In the genomic region with DNA sequence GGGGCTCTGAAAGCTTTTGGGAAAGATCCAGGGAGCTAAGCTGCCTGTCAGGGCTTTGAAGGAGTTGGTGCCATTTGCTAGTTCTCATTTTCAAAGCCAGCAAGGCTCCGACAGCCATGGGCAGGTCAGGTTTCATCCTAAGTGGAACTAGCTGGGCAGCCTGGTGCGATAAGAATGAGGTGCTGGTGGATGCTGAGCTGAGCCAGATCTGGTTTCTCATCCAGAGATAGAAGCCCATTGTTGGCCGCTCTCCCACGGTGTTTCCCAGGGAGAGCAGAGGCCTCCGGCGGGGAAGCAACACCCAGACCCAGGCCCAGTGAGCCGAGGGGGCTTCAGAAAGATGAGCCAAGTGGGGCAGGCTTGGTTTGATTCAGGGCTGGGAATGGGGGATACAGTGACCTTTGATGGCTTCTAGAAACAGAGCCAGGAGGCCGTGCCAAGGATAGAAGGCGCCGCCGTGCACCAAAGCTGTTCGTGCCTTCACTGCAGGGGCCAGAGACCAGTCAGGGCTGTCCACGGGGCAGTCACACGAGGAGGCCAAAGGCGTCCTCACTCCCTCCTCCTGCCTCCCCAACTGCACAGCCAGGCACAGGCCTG, we compare ENCODE assay signal across 17 cellular contexts.
DNase-seq lines count a peak whose midpoint lies in the region; TF ChIP-seq lines count a peak whose summit lies in the region.
"Had no signal": no experiment of that assay in that cellular context is flagged by ENCODE, and none has a peak within 500 bp of the region (broad histone marks: within the 10 kb centered on the region; RNA-seq: fewer than 3 reads in every experiment).

No MANE protein-coding gene starts in this region.

- H3K79me2 ChIP-seq in H9 (ENCODE audit: insufficient read depth, low read length) = no peaks in the 10 kb centered on the region
- H3K79me2 ChIP-seq: hepatocyte had no signal

- H2AFZ ChIP-seq in H9 (ENCODE audit: low read length) = no peak overlapping the region
- H2AFZ ChIP-seq: hepatocyte had no signal

- WGBS in H9 (ENCODE audit: extremely low coverage, insufficient read length, low lambda C conversion rate) = no CpG with 5 or more reads among the region's 15 CpGs

- H3K9me3 Mint-ChIP-seq in nephron (no peaks in the 10 kb centered on the region), H9 (no peaks in the 10 kb centered on the region)

- H3K23ac ChIP-seq in H9 (ENCODE audit: insufficient read length, low read depth, low read length) = no peak overlapping the region

- peaks cover 69% of the 10 kb centered on the region for H3K4me1 Mint-ChIP-seq in nephron
- H3K4me1 Mint-ChIP-seq in H9 = peaks cover 29 to 50% of the 10 kb centered on the region in 2 experiments

- no peaks in the 10 kb centered on the region for H3K27me3 ChIP-seq in H9 (ENCODE audit: insufficient read depth, low read length)
- H3K27me3 ChIP-seq: hepatocyte, testis had no signal

- H3T11ph ChIP-seq in H9 (ENCODE audit: low read length) = no peak overlapping the region

- no peak overlapping the region for H2AK5ac ChIP-seq in H9 (ENCODE audit: insufficient read length, low read length)

- POLR2A ChIA-PET in HEK293 (lab: Yijun Ruan, JAX) = no interaction called here

- no peaks in the 10 kb centered on the region for H4K20me1 ChIP-seq in H9 (ENCODE audit: control insufficient read depth, insufficient read depth, insufficient read length)

- no peak overlapping the region for H3K14ac ChIP-seq in H9 (ENCODE audit: insufficient read depth, low read length)

- peak; percentile 5 for DNase-seq in NCI-H2029 treated with DMSO at 0.1 percent for 48 hours (lab: John Stamatoyannopoulos, UW)
- DNase-seq in coronary artery (ENCODE audit: low spot score) = peak; percentile 56
- DNase-seq in H9 = no peak
- no peak for DNase-seq in KBM-7
- no peak for DNase-seq in substantia nigra (lab: John Stamatoyannopoulos, UW)
- DNase-seq in AG08395 (ENCODE audit: low spot score) = no peak
- DNase-seq: activated gamma-delta T cell treated with Interleukin-2 at 50 U/mL for 16 hours, C1 segment of cervical spinal cord, HCEC 1CT, left colon, NCI-H1930, OCI-M1, testis had no signal

- CTCF ChIA-PET in HEK293 (lab: Yijun Ruan, JAX) = no interaction called here

- peaks cover 22% of the 10 kb centered on the region for H3K27me3 Mint-ChIP-seq in nephron (ENCODE audit: low read depth)
- peaks cover 2% of the 10 kb centered on the region for H3K27me3 Mint-ChIP-seq in H9 (ENCODE audit: low read depth)

- no peak overlapping the region for H4K91ac ChIP-seq in H9 (ENCODE audit: insufficient read length, low read depth, low read length)

- H3K27ac Mint-ChIP-seq in nephron = peak overlapping the region in 2 of 3 experiments; percentile 25 to 74
- H3K27ac Mint-ChIP-seq in H9 = no peak overlapping the region

- H3K27ac ChIP-seq in HEK293 (ENCODE audit: extremely low read depth, low read depth, low read length) = no peak overlapping the region
- no peak overlapping the region for H3K27ac ChIP-seq in coronary artery
- H3K27ac ChIP-seq in H9 (ENCODE audit: insufficient read length, low read depth, low read length) = no peak overlapping the region
- no peak overlapping the region for H3K27ac ChIP-seq in substantia nigra (ENCODE audit: low read depth, low read length, poor library complexity, severe bottlenecking)
- H3K27ac ChIP-seq: hepatocyte, testis had no signal

- no peak overlapping the region for H2BK120ac ChIP-seq in H9 (ENCODE audit: low read depth, low read length, poor library complexity, severe bottlenecking)

- no peaks in the 10 kb centered on the region for H3K79me1 ChIP-seq in H9 (ENCODE audit: insufficient read depth, low read depth, low read length, poor library complexity, severe bottlenecking)

- TF ChIP-seq CTCF in HEK293 (tag by site-specific recombination; IDR thresholded peaks at IDR 0.05) = no peak
- no peak for TF ChIP-seq CTCF in coronary artery (IDR thresholded peaks at IDR 0.05)
- TF ChIP-seq CTCF in nephron (IDR thresholded peaks at IDR 0.05; ENCODE audit: unreplicated experiment in 3 of 3) = no peak
- no peak for TF ChIP-seq CTCF in H9 (conservative IDR thresholded peaks at IDR 0.05)

- no peak overlapping the region for H3K4me2 ChIP-seq in H9 (ENCODE audit: insufficient read depth, insufficient read length, low read length)
- H3K4me2 ChIP-seq: hepatocyte had no signal

- H4K5ac ChIP-seq in H9 (ENCODE audit: insufficient read length, low read depth, low read length) = no peak overlapping the region

- no peak overlapping the region for H2BK15ac ChIP-seq in H9 (ENCODE audit: low read depth, low read length)

- in situ Hi-C loops in KBM-7 (cut with MboI; ENCODE audit: low pct_unique_long_range_greater_than_20kb, low sequenced_read_pairs) = no loop called here

- no peaks in the 10 kb centered on the region for H3K9me3 ChIP-seq in HEK293 (ENCODE audit: control insufficient read depth, insufficient read depth, low read depth, low read length)
- H3K9me3 ChIP-seq in H9 (ENCODE audit: control insufficient read depth, low read depth, low read length) = no peaks in the 10 kb centered on the region
- H3K9me3 ChIP-seq: testis had no signal

- no peaks in the 10 kb centered on the region for H3K36me3 ChIP-seq in HEK293 (ENCODE audit: control insufficient read depth in 2 of 2, insufficient read depth in 1 of 2, low read length in 2 of 2)

- H3K4ac ChIP-seq in H9 (ENCODE audit: low read depth, low read length) = no peak overlapping the region

- no peak overlapping the region for H3K18ac ChIP-seq in H9 (ENCODE audit: insufficient read length, low read depth, low read length)

- H2BK20ac ChIP-seq in H9 (ENCODE audit: low read depth, low read length, poor library complexity, severe bottlenecking) = no peak overlapping the region

- H3K4me3 Mint-ChIP-seq in nephron (no peak overlapping the region), H9 (no peak overlapping the region)

- H3K36me3 Mint-ChIP-seq in nephron (ENCODE audit: low read depth) (no peaks in the 10 kb centered on the region), H9 (ENCODE audit: insufficient read depth in 1 of 3, low read depth in 3 of 3) (no peaks in the 10 kb centered on the region; a peak in 1 of 7 replicates)

- H3K4me3 ChIP-seq in HEK293 (ENCODE audit: low read depth, low read length) = no peak overlapping the region
- H3K4me3 ChIP-seq in coronary artery = no peak overlapping the region
- H3K4me3 ChIP-seq: hepatocyte, K562, testis had no signal

- H3K56ac ChIP-seq in H9 (ENCODE audit: insufficient read length, low read depth, low read length) = no peak overlapping the region

- H3K23me2 ChIP-seq in H9 (ENCODE audit: insufficient read length, low read depth, low read length, poor library complexity, severe bottlenecking) = no peaks in the 10 kb centered on the region

- no peak overlapping the region for H3K9ac ChIP-seq in H9 (ENCODE audit: extremely low read depth, insufficient read length, low read length)

- H3K4me1 ChIP-seq in HEK293 (ENCODE audit: control insufficient read depth, insufficient read depth, low read length) (no peaks in the 10 kb centered on the region), H9 (ENCODE audit: insufficient read depth, low read length) (no peaks in the 10 kb centered on the region; the same call in 1 of the 2 replicates)
- H3K4me1 ChIP-seq: testis had no signal

- H2BK12ac ChIP-seq in H9 (ENCODE audit: insufficient read length, low read depth, low read length) = no peak overlapping the region

- no peak overlapping the region for H4K8ac ChIP-seq in H9 (replicated peaks; ENCODE audit: insufficient read length, low read depth, low read length)

- H2BK5ac ChIP-seq in H9 (ENCODE audit: insufficient read length, low read length) = no peak overlapping the region

TF ChIP-seq in HEK293, 187 proteins besides CTCF, POLR2A, EP300 and RAD21:
- TF ChIP-seq ZIC2 (tag by site-specific recombination; IDR thresholded peaks at IDR 0.05) = peak; percentile 97
- TF ChIP-seq, protein P1, sequence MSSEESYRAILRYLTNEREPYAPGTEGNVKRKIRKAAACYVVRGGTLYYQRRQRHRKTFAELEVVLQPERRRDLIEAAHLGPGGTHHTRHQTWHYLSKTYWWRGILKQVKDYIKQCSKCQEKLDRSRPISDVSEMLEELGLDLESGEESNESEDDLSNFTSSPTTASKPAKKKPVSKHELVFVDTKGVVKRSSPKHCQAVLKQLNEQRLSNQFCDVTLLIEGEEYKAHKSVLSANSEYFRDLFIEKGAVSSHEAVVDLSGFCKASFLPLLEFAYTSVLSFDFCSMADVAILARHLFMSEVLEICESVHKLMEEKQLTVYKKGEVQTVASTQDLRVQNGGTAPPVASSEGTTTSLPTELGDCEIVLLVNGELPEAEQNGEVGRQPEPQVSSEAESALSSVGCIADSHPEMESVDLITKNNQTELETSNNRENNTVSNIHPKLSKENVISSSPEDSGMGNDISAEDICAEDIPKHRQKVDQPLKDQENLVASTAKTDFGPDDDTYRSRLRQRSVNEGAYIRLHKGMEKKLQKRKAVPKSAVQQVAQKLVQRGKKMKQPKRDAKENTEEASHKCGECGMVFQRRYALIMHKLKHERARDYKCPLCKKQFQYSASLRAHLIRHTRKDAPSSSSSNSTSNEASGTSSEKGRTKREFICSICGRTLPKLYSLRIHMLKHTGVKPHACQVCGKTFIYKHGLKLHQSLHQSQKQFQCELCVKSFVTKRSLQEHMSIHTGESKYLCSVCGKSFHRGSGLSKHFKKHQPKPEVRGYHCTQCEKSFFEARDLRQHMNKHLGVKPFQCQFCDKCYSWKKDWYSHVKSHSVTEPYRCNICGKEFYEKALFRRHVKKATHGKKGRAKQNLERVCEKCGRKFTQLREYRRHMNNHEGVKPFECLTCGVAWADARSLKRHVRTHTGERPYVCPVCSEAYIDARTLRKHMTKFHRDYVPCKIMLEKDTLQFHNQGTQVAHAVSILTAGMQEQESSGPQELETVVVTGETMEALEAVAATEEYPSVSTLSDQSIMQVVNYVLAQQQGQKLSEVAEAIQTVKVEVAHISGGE (tag by site-specific recombination; conservative IDR thresholded peaks at IDR 0.05; ENCODE audit: low read depth) = no peak

Comparison
In these comparisons a context has a peak if more than half of its experiments do, and no peak if none do; other contexts are left out.
1. DNase-seq: peak in NCI-H2029 treated with DMSO at 0.1 percent for 48 hours (single experiment) and coronary artery (single experiment); none in H9 (single experiment), KBM-7 (single experiment), substantia nigra (0 of 49) and AG08395 (single experiment).
2. H3K27ac Mint-ChIP-seq: peak in nephron (2 of 3); none in H9 (0 of 3).